Comparison of ENCODE assay signal across 19 cellular contexts in genomic region chr14:30143617-30144016, GRCh38.
A peak's percentile ranks its signal among the peaks of the same experiment; 100 is the strongest.
DNase-seq lines count a peak whose midpoint lies in the region; ATAC-seq and TF ChIP-seq lines count a peak whose summit lies in the region.
"Had no signal": no experiment of that assay in that cellular context is flagged by ENCODE, and none has a peak within 500 bp of the region (broad histone marks: within the 10 kb centered on the region; RNA-seq: fewer than 3 reads in every experiment).

No MANE protein-coding gene starts in this region.

- peaks cover 4% of the 10 kb centered on the region; the same call in 1 of the 3 replicates for H3K36me3 Mint-ChIP-seq in GM23338 (ENCODE audit: low read depth)
- H3K36me3 Mint-ChIP-seq: CD14-positive monocyte had no signal

- POLR2A ChIA-PET in SK-N-SH (lab: Yijun Ruan, JAX), result no interaction called here

- no peaks in the 10 kb centered on the region for H3F3A ChIP-seq in SK-N-SH (replicated peaks; ENCODE audit: insufficient read depth)
- no peaks in the 10 kb centered on the region for H3F3A ChIP-seq in GM23338 (replicated peaks; ENCODE audit: low read depth)

- H3K79me2 ChIP-seq in SK-N-SH (ENCODE audit: insufficient read depth), result no peaks in the 10 kb centered on the region
- no peaks in the 10 kb centered on the region for H3K79me2 ChIP-seq in GM23338 (replicated peaks; ENCODE audit: insufficient read depth)

- H3K9me2 ChIP-seq in SK-N-SH, result no peaks in the 10 kb centered on the region
- H3K9me2 ChIP-seq in GM23338 (ENCODE audit: insufficient read depth), result no peaks in the 10 kb centered on the region; the same call in 1 of the 2 replicates

- no peak overlapping the region for H3K4me3 Mint-ChIP-seq in GM23338
- H3K4me3 Mint-ChIP-seq: activated CD8-positive, alpha-beta T cell treated with anti-CD3 and anti-CD28 coated beads, Interleukin-2, amount 10 ng/mL, durations not matched to agents 7 days and 5 days; CD14-positive monocyte had no signal

- ATAC-seq in SK-N-SH treated with all-trans-retinoic acid at 6 μM for 48 hours (no peak), GM23338 (no peak), GM19452 (IDR thresholded peaks at IDR 0.05; ENCODE audit: unreplicated experiment) (no peak)
- ATAC-seq: activated CD8-positive, alpha-beta T cell treated with anti-CD3 and anti-CD28 coated beads, Interleukin-2, amount 10 ng/mL, durations not matched to agents 7 days and 5 days; gastroesophageal sphincter had no signal

- H3K4me1 Mint-ChIP-seq in GM23338, result no peaks in the 10 kb centered on the region
- H3K4me1 Mint-ChIP-seq: CD14-positive monocyte had no signal

- H3K4me2 ChIP-seq in SK-N-SH (peak overlapping the region; percentile 34; the same call in 1 of the 2 replicates), GM23338 (no peak overlapping the region)

- no peak for TF ChIP-seq EP300 in SK-N-SH (IDR thresholded peaks at IDR 0.05; ENCODE audit: borderline replicate concordance in 1 of 2, low read depth in 1 of 2, low read length in 1 of 2)

- H3K9me3 Mint-ChIP-seq in GM23338, result peaks cover 24% of the 10 kb centered on the region

- H3K27ac ChIP-seq in SK-N-SH (ENCODE audit: low read depth in 2 of 2, low read length in 1 of 2) (no peak overlapping the region), GM23338 (ENCODE audit: low read depth) (no peak overlapping the region)
- H3K27ac ChIP-seq: cardiac muscle cell, gastroesophageal sphincter, upper lobe of left lung had no signal

- H3K27me3 ChIP-seq in SK-N-SH (ENCODE audit: insufficient read depth), result no peaks in the 10 kb centered on the region
- H3K27me3 ChIP-seq in GM23338 (ENCODE audit: insufficient read depth), result no peaks in the 10 kb centered on the region
- H3K27me3 ChIP-seq: cardiac muscle cell, gastroesophageal sphincter, upper lobe of left lung had no signal

- peaks cover 5% of the 10 kb centered on the region for H3K27me3 Mint-ChIP-seq in GM23338 (ENCODE audit: insufficient read depth, low read depth, poor library complexity)

- H3K9me3 ChIP-seq in SK-N-SH, result no peaks in the 10 kb centered on the region

- H4K20me1 ChIP-seq in SK-N-SH (ENCODE audit: insufficient read depth), result no peaks in the 10 kb centered on the region
- H4K20me1 ChIP-seq in GM23338 (replicated peaks; ENCODE audit: insufficient read depth), result no peaks in the 10 kb centered on the region

- H3K36me3 ChIP-seq in SK-N-SH (replicated peaks in 1 of 2; ENCODE audit: control insufficient read depth in 1 of 2, insufficient read depth in 2 of 2, low read length in 1 of 2) (no peaks in the 10 kb centered on the region), GM23338 (ENCODE audit: insufficient read depth) (no peaks in the 10 kb centered on the region; the same call in 1 of the 2 replicates)
- H3K36me3 ChIP-seq: cardiac muscle cell, gastroesophageal sphincter, upper lobe of left lung had no signal

- H2AFZ ChIP-seq in SK-N-SH (ENCODE audit: low read depth) (no peak overlapping the region), GM23338 (no peak overlapping the region)

- no peak for TF ChIP-seq CTCF in SK-N-SH (IDR thresholded peaks at IDR 0.05)
- TF ChIP-seq CTCF in cardiac fibroblast (IDR thresholded peaks at IDR 0.05; ENCODE audit: low read depth, low read length), result no peak
- TF ChIP-seq CTCF in GM23338 (conservative IDR thresholded peaks at IDR 0.05; ENCODE audit: low read depth in 2 of 2), result no peak

- CTCF ChIA-PET in SK-N-SH (lab: Yijun Ruan, JAX), result no interaction called here

- H3K4me3 ChIP-seq in SK-N-SH (ENCODE audit: low read depth in 2 of 2, low read length in 1 of 2) (no peak overlapping the region), cardiac fibroblast (replicated peaks in 1 of 2; ENCODE audit: low read depth in 2 of 2, low read length in 2 of 2) (no peak overlapping the region), GM23338 (no peak overlapping the region)
- H3K4me3 ChIP-seq: cardiac muscle cell, gastroesophageal sphincter, upper lobe of left lung had no signal

- no peak overlapping the region for H3K9ac ChIP-seq in SK-N-SH

- H3K27ac Mint-ChIP-seq in GM23338, result no peak overlapping the region
- H3K27ac Mint-ChIP-seq: activated CD8-positive, alpha-beta T cell treated with anti-CD3 and anti-CD28 coated beads, Interleukin-2, amount 10 ng/mL, durations not matched to agents 7 days and 5 days; CD14-positive monocyte had no signal

- H3K4me1 ChIP-seq in SK-N-SH (ENCODE audit: control insufficient read depth in 1 of 2, insufficient read depth in 2 of 2, low read depth in 1 of 2, low read length in 1 of 2) (no peaks in the 10 kb centered on the region), GM23338 (ENCODE audit: insufficient read depth) (no peaks in the 10 kb centered on the region)
- H3K4me1 ChIP-seq: gastroesophageal sphincter, upper lobe of left lung had no signal

- no peak for TF ChIP-seq RAD21 in SK-N-SH (IDR thresholded peaks at IDR 0.05; ENCODE audit: low read length)

- DNase-seq in SK-N-SH, result no peak
- peak; percentile 33 to 37 for DNase-seq in cardiac fibroblast (ENCODE audit: low read depth in 2 of 2)
- peak; percentile 3 for DNase-seq in left kidney (ENCODE audit: low read depth, low spot score)
- no peak for DNase-seq in GM23338 (ENCODE audit: low spot score)
- no peak for DNase-seq in NCI-H774 (lab: John Stamatoyannopoulos, UW)
- DNase-seq in NCI-H2171 (lab: John Stamatoyannopoulos, UW), result no peak
- DNase-seq: activated CD4-positive, CD25-positive, alpha-beta regulatory T cell treated with anti-CD3 and anti-CD28 coated beads, Interleukin-2, amount 50 U/mL, for 72 hours; activated CD8-positive, alpha-beta T cell treated with anti-CD3 and anti-CD28 coated beads, Interleukin-2, amount 10 ng/mL, durations not matched to agents 7 days and 5 days; activated gamma-delta T cell treated with Interleukin-2 at 50 U/mL for 16 hours; NCI-H69; occipital lobe; retina; stimulated activated CD8-positive, alpha-beta memory T cell treated with anti-CD3 and anti-CD28 coated beads, Interleukin-4, amount 100 ng/mL, for 48 hours; upper lobe of left lung had no signal

TF ChIP-seq in SK-N-SH, 30 proteins besides CTCF, POLR2A, EP300 and RAD21:
- no peak for TF ChIP-seq ELF1 (IDR thresholded peaks at IDR 0.05)
- TF ChIP-seq NRF1 (IDR thresholded peaks at IDR 0.05; ENCODE audit: low read depth, low read length), result no peak
- no peak for TF ChIP-seq MXI1 (IDR thresholded peaks at IDR 0.05; ENCODE audit: low read depth, low read length)
- TF ChIP-seq USF1 (IDR thresholded peaks at IDR 0.05; ENCODE audit: borderline replicate concordance, low read depth), result no peak

TF ChIP-seq in SK-N-SH treated with all-trans-retinoic acid at 6 μM for 48 hours, 23 proteins besides CTCF, POLR2A, EP300 and RAD21 (continues in another document):
- TF ChIP-seq CREB5 (CRISPR knock-in tag; IDR thresholded peaks at IDR 0.05; ENCODE audit: low read depth) (no peak), ZFP30 (CRISPR knock-in tag; IDR thresholded peaks at IDR 0.05) (no peak), OSR1 (CRISPR knock-in tag; IDR thresholded peaks at IDR 0.05) (no peak), CSRNP3 (CRISPR knock-in tag; IDR thresholded peaks at IDR 0.05) (no peak)

TF ChIP-seq in GM23338, 12 proteins besides CTCF, POLR2A, EP300 and RAD21 (continues in another document):
- TF ChIP-seq EZH2 (IDR thresholded peaks at IDR 0.05; ENCODE audit: low read depth, unreplicated experiment), result no peak
- TF ChIP-seq JUNB (IDR thresholded peaks at IDR 0.05; ENCODE audit: unreplicated experiment), result no peak
- no peak for TF ChIP-seq NANOG (IDR thresholded peaks at IDR 0.05; ENCODE audit: borderline replicate concordance)
- TF ChIP-seq ETS1 (IDR thresholded peaks at IDR 0.05), result no peak
- no peak for TF ChIP-seq STAT1 (IDR thresholded peaks at IDR 0.05; ENCODE audit: unreplicated experiment)
- TF ChIP-seq CREB1 (CRISPR knock-in tag; IDR thresholded peaks at IDR 0.05; ENCODE audit: low read depth), result no peak
- no peak for TF ChIP-seq EZH2phosphoT487 (IDR thresholded peaks at IDR 0.05; ENCODE audit: unreplicated experiment)
- TF ChIP-seq REST (IDR thresholded peaks at IDR 0.05; ENCODE audit: unreplicated experiment), result no peak
- TF ChIP-seq ZNF114 (CRISPR knock-in tag; IDR thresholded peaks at IDR 0.05), result no peak

Comparison
In these comparisons a context has a peak if more than half of its experiments do, and no peak if none do; other contexts are left out.
1. DNase-seq: peak in cardiac fibroblast (2 of 2) and left kidney (single experiment); none in SK-N-SH (single experiment), GM23338 (single experiment), NCI-H774 (single experiment) and NCI-H2171 (single experiment).